ENCODE assay signal across 24 cellular contexts in the genomic region with DNA sequence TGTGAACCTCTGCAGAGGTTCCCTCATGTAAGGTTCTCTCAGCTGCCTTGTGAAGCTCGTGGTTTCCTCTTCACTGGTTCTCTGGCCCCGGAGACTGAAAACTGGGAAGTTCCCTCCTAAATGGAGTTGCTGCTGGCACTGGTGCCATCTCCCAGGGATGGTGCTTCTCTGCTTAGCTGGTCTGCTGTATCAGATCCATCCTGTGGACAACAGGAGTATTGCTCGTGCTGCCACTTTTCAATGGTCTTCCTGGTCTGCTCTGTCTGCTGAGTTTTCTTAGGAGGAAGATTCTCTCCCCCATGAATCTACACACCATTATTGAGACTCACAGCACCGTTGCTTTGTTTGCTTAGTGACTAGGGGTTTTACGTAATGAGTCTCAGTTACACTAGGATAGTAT.
"Had no signal": no experiment of that assay in that cellular context is flagged by ENCODE, and none has a peak within 500 bp of the region (broad histone marks: within the 10 kb centered on the region; RNA-seq: fewer than 3 reads in every experiment).

No MANE protein-coding gene starts in this region.

- H3K4me3 Mint-ChIP-seq: activated naive CD8-positive, alpha-beta T cell; activated T-cell treated with anti-CD3 and anti-CD28 coated beads, Interleukin-2, amount 50 U/mL, for 4 hours; central memory CD8-positive, alpha-beta T cell; mesothelial cell of epicardium; natural killer cell; type B pancreatic cell had no signal

- ATAC-seq: activated T-cell treated with anti-CD3 and anti-CD28 coated beads, Interleukin-2, amount 50 U/mL, for 4 hours; esophagus mucosa; left lung; natural killer cell had no signal

- H3K27ac ChIP-seq: left lung, ovary, prostate gland, thoracic aorta, vagina had no signal

- H3K4me3 ChIP-seq: left lung, ovary, prostate gland, thoracic aorta, vagina had no signal

- FAIRE-seq: astrocyte, colon, endothelial cell of umbilical vein, kidney had no signal

- H3K9me3 Mint-ChIP-seq: activated T-cell treated with anti-CD3 and anti-CD28 coated beads, Interleukin-2, amount 50 U/mL, for 4 hours; activated T-helper 2 cell treated with anti-CD3 and anti-CD28 coated beads, Interferon-gamma antibody, Interleukin-2, Interleukin-4, amounts not matched to agents 10 μg/mL and 5 μg/mL and 100 μg/mL, durations not matched to agents 14 hours and 24 hours and 36 hours; type B pancreatic cell had no signal

- H3K36me3 ChIP-seq: left lung, ovary, prostate gland, thoracic aorta, vagina had no signal

- H3K27ac Mint-ChIP-seq: activated naive CD8-positive, alpha-beta T cell; activated T-helper 2 cell treated with anti-CD3 and anti-CD28 coated beads, Interferon-gamma antibody, Interleukin-2, Interleukin-4, amounts not matched to agents 10 μg/mL and 5 μg/mL and 100 μg/mL, durations not matched to agents 14 hours and 24 hours and 36 hours; mesothelial cell of epicardium; natural killer cell; type B pancreatic cell had no signal

- H3K27me3 Mint-ChIP-seq: central memory CD8-positive, alpha-beta T cell had no signal

- H3K36me3 Mint-ChIP-seq: activated naive CD8-positive, alpha-beta T cell; mesothelial cell of epicardium; natural killer cell; type B pancreatic cell had no signal

- H3K9me3 ChIP-seq: left lung, ovary, prostate gland, thoracic aorta, vagina had no signal

- H3K4me1 Mint-ChIP-seq: central memory CD8-positive, alpha-beta T cell; mesothelial cell of epicardium; natural killer cell had no signal

- DNase-seq: activated CD8-positive, alpha-beta memory T cell treated with anti-CD3 and anti-CD28 coated beads for 24 hours; activated CD8-positive, alpha-beta memory T cell treated with anti-CD3 and anti-CD28 coated beads, Interleukin-2, amount 50 U/mL, for 48 hours; activated naive CD4-positive, alpha-beta T cell; activated T-cell treated with anti-CD3 and anti-CD28 coated beads, Interleukin-2, amount 50 U/mL, for 4 hours; effector memory CD4-positive, alpha-beta T cell; foreskin melanocyte; kidney; left lung; natural killer cell; ovary; stimulated activated CD4-positive, alpha-beta T cell treated with anti-CD3 and anti-CD28 coated beads, Interleukin-4, amount 100 ng/mL, for 24 hours; stimulated activated naive CD4-positive, alpha-beta T cell treated with Interleukin-2 at 50 U/mL for 16 hours had no signal

- H3K4me1 ChIP-seq: left lung, prostate gland, vagina had no signal

- H3K27me3 ChIP-seq: ovary, vagina had no signal
